ENCODE assay signal across 8 cellular contexts in genomic region chr10:85612378-85612775, GRCh38.
DNase-seq lines count a peak whose midpoint lies in the region; ATAC-seq and TF ChIP-seq lines count a peak whose summit lies in the region.

No MANE protein-coding gene starts in this region.

- no peaks in the 10 kb centered on the region for H3K36me3 ChIP-seq in CD8-positive, alpha-beta T cell (ENCODE audit: insufficient read depth, low read length)

- CTCF ChIA-PET in CD8-positive, alpha-beta T cell (lab: Charles Lee): no interaction called here

- DNase-seq in CD8-positive, alpha-beta T cell: peak in 6 of 7 experiments; percentile 5 to 65 (median 24)
- peak; percentile 38 for DNase-seq in activated effector memory CD4-positive, alpha-beta T cell treated with Interleukin-2 at 50 U/mL for 16 hours
- DNase-seq in mesothelial cell of epicardium (ENCODE audit: low spot score in 2 of 2, unreplicated experiment in 2 of 2) (no peak), hippocampal formation (lab: John Stamatoyannopoulos, UW) (no peak), NCI-H446 (lab: John Stamatoyannopoulos, UW) (no peak), COLO668 (lab: John Stamatoyannopoulos, UW; ENCODE audit: unreplicated experiment) (no peak)

- TF ChIP-seq CTCF in CD8-positive, alpha-beta T cell (IDR thresholded peaks at IDR 0.05): no peak
- TF ChIP-seq CTCF in mesothelial cell of epicardium (IDR thresholded peaks at IDR 0.05; ENCODE audit: unreplicated experiment): no peak

- peak; percentile 81 for ATAC-seq in CD8-positive, alpha-beta T cell
- ATAC-seq in GM21423 (IDR thresholded peaks at IDR 0.05; ENCODE audit: unreplicated experiment) (peak; percentile 88), HG03558 (IDR thresholded peaks at IDR 0.05; ENCODE audit: extremely low read depth, unreplicated experiment) (peak; percentile 81)

- H3K36me3 Mint-ChIP-seq in CD8-positive, alpha-beta T cell: no peaks in the 10 kb centered on the region
- H3K36me3 Mint-ChIP-seq in mesothelial cell of epicardium: no peaks in the 10 kb centered on the region

- no peak overlapping the region for H3K27ac ChIP-seq in CD8-positive, alpha-beta T cell (ENCODE audit: low read depth, low read length)

- H3K27me3 ChIP-seq in CD8-positive, alpha-beta T cell (ENCODE audit: insufficient read depth, low read length): no peaks in the 10 kb centered on the region

- no peaks in the 10 kb centered on the region for H3K27me3 Mint-ChIP-seq in CD8-positive, alpha-beta T cell (ENCODE audit: low read depth)
- peaks cover 4% of the 10 kb centered on the region for H3K27me3 Mint-ChIP-seq in mesothelial cell of epicardium (ENCODE audit: low read depth)

- no peaks in the 10 kb centered on the region for H3K9me3 Mint-ChIP-seq in CD8-positive, alpha-beta T cell
- no peaks in the 10 kb centered on the region for H3K9me3 Mint-ChIP-seq in mesothelial cell of epicardium

- peak overlapping the region; percentile 65 for H3K27ac Mint-ChIP-seq in CD8-positive, alpha-beta T cell
- H3K27ac Mint-ChIP-seq in mesothelial cell of epicardium: no peak overlapping the region

- intact Hi-C loops in CD8-positive, alpha-beta T cell (cut with DNase I, micrococcal nuclease): no loop called here

- peak overlapping the region; percentile 71 for H3K4me3 Mint-ChIP-seq in CD8-positive, alpha-beta T cell
- no peak overlapping the region for H3K4me3 Mint-ChIP-seq in mesothelial cell of epicardium

- no peaks in the 10 kb centered on the region for H3K9me3 ChIP-seq in CD8-positive, alpha-beta T cell (ENCODE audit: low read length)

- POLR2A ChIA-PET in CD8-positive, alpha-beta T cell (lab: Charles Lee): interaction anchor here (0.7 to 1.2 kb wide), 5 partner anchors 9 to 33 kb away, joined by 3 to 6 read pairs (median 3); no protein-coding TSS in a partner anchor

- peak overlapping the region; percentile 39 for H3K4me3 ChIP-seq in CD8-positive, alpha-beta T cell (ENCODE audit: low read depth, low read length)

- peaks cover 64% of the 10 kb centered on the region for H3K4me1 Mint-ChIP-seq in CD8-positive, alpha-beta T cell (ENCODE audit: low read depth)
- no peaks in the 10 kb centered on the region for H3K4me1 Mint-ChIP-seq in mesothelial cell of epicardium

- peaks cover 43% of the 10 kb centered on the region for H3K4me1 ChIP-seq in CD8-positive, alpha-beta T cell (ENCODE audit: insufficient read depth, low read length)

Comparison
In these comparisons a context has a peak if more than half of its experiments do, and no peak if none do; other contexts are left out.
1. DNase-seq: peak in CD8-positive, alpha-beta T cell (6 of 7) and activated effector memory CD4-positive, alpha-beta T cell treated with Interleukin-2 at 50 U/mL for 16 hours (single experiment); none in mesothelial cell of epicardium (0 of 2), hippocampal formation (0 of 2), NCI-H446 (0 of 2) and COLO668 (single experiment).
2. Peak in every context shown above with its lines, with median percentiles within 50 percentile points of each other: ATAC-seq.